In the genomic region with DNA sequence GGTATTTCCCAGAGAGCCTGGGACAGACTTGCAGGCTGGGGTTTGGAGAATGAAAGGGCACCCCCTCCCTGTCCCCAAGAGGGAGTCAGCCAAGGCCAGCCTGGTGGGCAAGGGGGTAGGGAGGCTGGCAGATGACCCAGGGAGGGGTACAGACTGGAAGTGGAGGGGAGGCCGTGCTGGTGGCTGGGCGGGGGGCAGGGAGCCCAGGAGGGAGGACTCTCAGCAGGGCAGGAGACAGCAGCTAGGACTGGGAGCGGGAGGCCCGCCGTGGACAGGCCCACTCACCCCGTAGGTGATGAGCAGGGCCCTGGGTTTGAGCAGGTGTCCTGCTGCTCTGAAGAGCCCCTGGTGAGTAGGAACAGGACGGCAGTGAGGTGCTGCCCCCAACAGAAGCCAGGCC, we compare ENCODE assay signal across 9 cellular contexts. TPM values are rescaled to one million over a fixed set of nuclear protein-coding genes. Genes with fewer than 3 reads are reported as not detected.
A peak's percentile ranks its signal among the peaks of the same experiment; 100 is the strongest.
DNase-seq lines count a peak whose midpoint lies in the region; ATAC-seq and TF ChIP-seq lines count a peak whose summit lies in the region.
"Had no signal": no experiment of that assay in that cellular context is flagged by ENCODE, and none has a peak within 500 bp of the region (broad histone marks: within the 10 kb centered on the region; RNA-seq: fewer than 3 reads in every experiment).

No MANE protein-coding gene starts in this region.

- no peak for ATAC-seq in CD4-positive, alpha-beta T cell (ENCODE audit: poor library complexity)
- no peak for ATAC-seq in mucosa of descending colon

- H3K36me3 ChIP-seq in KMS-11 (ENCODE audit: insufficient read depth) = no peaks in the 10 kb centered on the region; the same call in 1 of the 2 replicates
- H3K36me3 ChIP-seq in breast epithelium = no peaks in the 10 kb centered on the region
- no peaks in the 10 kb centered on the region for H3K36me3 ChIP-seq in mucosa of descending colon (ENCODE audit: low read depth)

- no peaks in the 10 kb centered on the region for H4K20me1 ChIP-seq in KMS-11 (ENCODE audit: insufficient read depth)

- no peak overlapping the region for H3K27ac Mint-ChIP-seq in CD4-positive, alpha-beta T cell
- H3K27ac Mint-ChIP-seq in nephron progenitor cell = peak overlapping the region; percentile 42

- intact Hi-C loops in CD4-positive, alpha-beta T cell (cut with DNase I, micrococcal nuclease) = no loop called here
- intact Hi-C loops in breast epithelium (cut with DNase I; ENCODE audit: low total_unique reads) = no loop called here
- intact Hi-C loops in mucosa of descending colon (cut with DNase I, micrococcal nuclease) = no loop called here

- no peaks in the 10 kb centered on the region for H3K27me3 ChIP-seq in CD4-positive, alpha-beta T cell (ENCODE audit: control insufficient read depth, insufficient read depth, low read length)
- no peaks in the 10 kb centered on the region for H3K27me3 ChIP-seq in KMS-11 (ENCODE audit: insufficient read depth, low read depth)
- no peaks in the 10 kb centered on the region for H3K27me3 ChIP-seq in breast epithelium

- H3K79me2 ChIP-seq in KMS-11 (ENCODE audit: insufficient read depth, low read depth) = peaks cover 12% of the 10 kb centered on the region; the same call in 1 of the 2 replicates

- H3K4me1 Mint-ChIP-seq in CD4-positive, alpha-beta T cell (ENCODE audit: low read depth) = peaks cover 8% of the 10 kb centered on the region
- H3K4me1 Mint-ChIP-seq in nephron progenitor cell = peaks cover 41% of the 10 kb centered on the region

- H3K9ac ChIP-seq in KMS-11 = peak overlapping the region; percentile 81; the same call in 1 of the 2 replicates

- peaks cover 6% of the 10 kb centered on the region for H3K27me3 Mint-ChIP-seq in CD4-positive, alpha-beta T cell
- peaks cover 6% of the 10 kb centered on the region for H3K27me3 Mint-ChIP-seq in nephron progenitor cell (ENCODE audit: low read depth, poor library complexity)

- peak overlapping the region; percentile 97 for H3K4me2 ChIP-seq in KMS-11

- no peaks in the 10 kb centered on the region for H3K9me3 Mint-ChIP-seq in CD4-positive, alpha-beta T cell
- H3K9me3 Mint-ChIP-seq in nephron progenitor cell = no peaks in the 10 kb centered on the region

- peak overlapping the region; percentile 81 for H3K4me3 Mint-ChIP-seq in CD4-positive, alpha-beta T cell
- peak overlapping the region; percentile 73 for H3K4me3 Mint-ChIP-seq in nephron progenitor cell

- no peak for TF ChIP-seq POLR2A in breast epithelium (IDR thresholded peaks at IDR 0.05)

- no peaks in the 10 kb centered on the region for H3K9me3 ChIP-seq in CD4-positive, alpha-beta T cell (ENCODE audit: control insufficient read depth, low read length)
- H3K9me3 ChIP-seq in breast epithelium (no peaks in the 10 kb centered on the region), mucosa of descending colon (no peaks in the 10 kb centered on the region)

- H3K36me3 Mint-ChIP-seq in CD4-positive, alpha-beta T cell (ENCODE audit: low read depth) = peaks cover 9% of the 10 kb centered on the region
- H3K36me3 Mint-ChIP-seq in nephron progenitor cell (ENCODE audit: low read depth) = no peaks in the 10 kb centered on the region

- no peak overlapping the region for H3K4me3 ChIP-seq in KMS-11 (IDR thresholded peaks at IDR 0.05; ENCODE audit: insufficient read depth, low read depth, low read length)
- H3K4me3 ChIP-seq in breast epithelium = peak overlapping the region; percentile 79 to 90 (median 87)
- H3K4me3 ChIP-seq in mucosa of descending colon = no peak overlapping the region

- CTCF ChIA-PET in CD4-positive, alpha-beta T cell (lab: Charles Lee) = no interaction called here

- POLR2A ChIA-PET in CD4-positive, alpha-beta T cell (lab: Charles Lee) = no interaction called here

- H3K27ac ChIP-seq in CD4-positive, alpha-beta T cell (ENCODE audit: low read depth, low read length) = no peak overlapping the region
- H3K27ac ChIP-seq in KMS-11 = no peak overlapping the region
- no peak overlapping the region for H3K27ac ChIP-seq in breast epithelium

- H2AFZ ChIP-seq in KMS-11 (ENCODE audit: low read depth) = no peak overlapping the region

- DNase-seq in CD4-positive, alpha-beta T cell = no peak
- DNase-seq in breast epithelium (ENCODE audit: low spot score in 2 of 2) (no peak), nephron progenitor cell (no peak), mucosa of descending colon (no peak), mucosa of gallbladder (ENCODE audit: low spot score) (no peak), NCI-H226 (no peak), AG20443 (ENCODE audit: low spot score) (no peak)
- DNase-seq: NCI-H1930 had no signal

- TF ChIP-seq CTCF in CD4-positive, alpha-beta T cell (IDR thresholded peaks at IDR 0.05) = no peak
- no peak for TF ChIP-seq CTCF in KMS-11 (conservative IDR thresholded peaks at IDR 0.05; ENCODE audit: low read depth, low read length)
- no peak for TF ChIP-seq CTCF in breast epithelium (IDR thresholded peaks at IDR 0.05)
- no peak for TF ChIP-seq CTCF in nephron progenitor cell (IDR thresholded peaks at IDR 0.05)
- no peak for TF ChIP-seq CTCF in mucosa of descending colon (IDR thresholded peaks at IDR 0.05)

- H3K4me1 ChIP-seq in KMS-11 (ENCODE audit: low read depth, poor library complexity, severe bottlenecking) (peaks cover 9% of the 10 kb centered on the region), breast epithelium (peaks cover 8 to 18% of the 10 kb centered on the region in 2 donors), mucosa of descending colon (ENCODE audit: low read depth) (peaks cover 25% of the 10 kb centered on the region)

RNA-seq across cellular contexts. Expression of gene METTL26, which starts 1.1 kb away (rescaled TPM):
- 10 to 100 TPM; 39.5 to 39.6 TPM for total RNA-seq in CD4-positive, alpha-beta T cell
- 100 to 1,000 TPM; 108 to 136 (median 130) TPM for total RNA-seq in breast epithelium
- 10 to 100 TPM; 40.3 to 52.4 (median 50.0) TPM for total RNA-seq in mucosa of descending colon
- 69.3 TPM for total RNA-seq in mucosa of gallbladder

RNA-seq across cellular contexts. Expression of gene WFIKKN1, which starts 4.2 kb away (rescaled TPM):
- under 1 TPM; 0.64 to 0.99 TPM for total RNA-seq in CD4-positive, alpha-beta T cell
- total RNA-seq in breast epithelium (under 1 TPM in 2 of 3 donors, not detected in 1; 0.66 to 0.73 TPM), mucosa of descending colon (1 to 10 TPM; 1.1 to 2.2 (median 1.6) TPM), mucosa of gallbladder (1.7 TPM)

RNA-seq across cellular contexts. Expression of gene MCRIP2, which starts 6.6 kb away (rescaled TPM):
- total RNA-seq in CD4-positive, alpha-beta T cell = 10 to 100 TPM; 11.4 to 14.6 TPM
- total RNA-seq in breast epithelium (10 to 100 TPM; 26.8 to 39.7 (median 34.9) TPM), mucosa of descending colon (100 to 1,000 TPM in 2 of 3 donors, 10 to 100 TPM in 1; 76.3 to 116 (median 100) TPM), mucosa of gallbladder (67.6 TPM)

RNA-seq across cellular contexts. Expression of gene WDR90, which starts 14.2 kb away (rescaled TPM):
- 10 to 100 TPM in 1 of 2 experiments, 1 to 10 TPM in 1; 8.1 to 10.3 TPM for total RNA-seq in CD4-positive, alpha-beta T cell
- 10 to 100 TPM in 2 of 3 donors, 1 to 10 TPM in 1; 9.6 to 26.9 (median 22.7) TPM for total RNA-seq in breast epithelium
- total RNA-seq in mucosa of descending colon = 10 to 100 TPM; 35.0 to 54.9 (median 50.2) TPM
- total RNA-seq in mucosa of gallbladder = 62.4 TPM

RNA-seq across cellular contexts. Expression of gene RHOT2, which starts 32.9 kb away (rescaled TPM):
- total RNA-seq in CD4-positive, alpha-beta T cell = 100 to 1,000 TPM; 202 to 209 TPM
- total RNA-seq in breast epithelium (10 to 100 TPM; 39.4 to 90.8 (median 66.9) TPM), mucosa of descending colon (100 to 1,000 TPM; 124 to 138 (median 127) TPM), mucosa of gallbladder (125 TPM)

Comparison
In these comparisons a context has a peak if more than half of its experiments do, and no peak if none do; other contexts are left out.
1. H3K4me3 ChIP-seq: peak in breast epithelium (3 of 3); none in KMS-11 (single experiment) and mucosa of descending colon (single experiment).